In genomic region chr9:112487008-112487798, GRCh38 we compare ENCODE assay signal across 8 cellular contexts. TPM values are rescaled to one million over a fixed set of nuclear protein-coding genes. Genes with fewer than 3 reads are reported as not detected.
DNase-seq lines count a peak whose midpoint lies in the region; ATAC-seq and TF ChIP-seq lines count a peak whose summit lies in the region.

No MANE protein-coding gene starts in this region.

- TF ChIP-seq POLR2A in tibial nerve (IDR thresholded peaks at IDR 0.05), result no peak

- H3K27ac ChIP-seq in RWPE1, result peak overlapping the region; percentile 72
- H3K27ac ChIP-seq in tibial nerve, result peak overlapping the region; percentile 19 to 78 (median 62)

- peaks cover 21% of the 10 kb centered on the region for H3K36me3 Mint-ChIP-seq in Caco-2 (ENCODE audit: insufficient read depth, unreplicated experiment)
- no peaks in the 10 kb centered on the region for H3K36me3 Mint-ChIP-seq in osteocyte (ENCODE audit: unreplicated experiment)

- H3K36me3 ChIP-seq in Caco-2 (ENCODE audit: control insufficient read depth, insufficient read depth, low read length) (no peaks in the 10 kb centered on the region), tibial nerve (no peaks in the 10 kb centered on the region)

- H3K4me1 Mint-ChIP-seq in Caco-2 (ENCODE audit: low read depth, unreplicated experiment), result peaks cover 33% of the 10 kb centered on the region
- peaks cover 22% of the 10 kb centered on the region for H3K4me1 Mint-ChIP-seq in osteocyte (ENCODE audit: unreplicated experiment)

- no peaks in the 10 kb centered on the region for H3K27me3 ChIP-seq in Caco-2 (replicated peaks; ENCODE audit: control insufficient read depth, insufficient read depth, low read length)
- H3K27me3 ChIP-seq in tibial nerve, result no peaks in the 10 kb centered on the region

- CTCF ChIA-PET in Caco-2 (lab: Charles Lee), result no interaction called here
- CTCF ChIA-PET in RWPE1 (lab: Yijun Ruan, JAX), result interaction anchor here (0.7 to 0.9 kb wide), 2 partner anchors 25 to 107 kb away, joined by 3 to 4 read pairs; partner anchors contain the start of gene HSDL2

- WGBS in tibial nerve, 2 donors, result 0 to 1% methylated on average over 29 to 50 of the region's 80 CpGs

- no peaks in the 10 kb centered on the region for H3K27me3 Mint-ChIP-seq in Caco-2 (ENCODE audit: insufficient read depth, unreplicated experiment)
- no peaks in the 10 kb centered on the region for H3K27me3 Mint-ChIP-seq in osteocyte (ENCODE audit: unreplicated experiment)

- H3K4me3 Mint-ChIP-seq in Caco-2 (ENCODE audit: unreplicated experiment) (peak overlapping the region; percentile 99), osteocyte (ENCODE audit: unreplicated experiment) (peak overlapping the region; percentile 92)

- intact Hi-C loops in Caco-2 (cut with micrococcal nuclease; ENCODE audit: unreplicated experiment), result loop anchor here (2.0 to 5.0 kb wide), 2 partner anchors 180 to 224 kb away; no protein-coding TSS in a partner anchor

- H3K4me1 ChIP-seq in Caco-2, result peaks cover 25% of the 10 kb centered on the region
- H3K4me1 ChIP-seq in tibial nerve, result peaks cover 0 to 15% (median 2%) of the 10 kb centered on the region in 4 donors

- H3K9me3 ChIP-seq in Caco-2, result 0 out of 2 replicates have a peak, but pooled peaks cover 3% of the 10 kb centered on the region
- H3K9me3 ChIP-seq in tibial nerve, result no peaks in the 10 kb centered on the region

- TF ChIP-seq CTCF in Caco-2 (IDR thresholded peaks at IDR 0.05; ENCODE audit: insufficient read depth in 1 of 2, low read depth in 1 of 2, low read length in 1 of 2, severe bottlenecking in 1 of 2, unreplicated experiment in 1 of 2) (no peak), RWPE1 (conservative IDR thresholded peaks at IDR 0.05; ENCODE audit: low read depth) (no peak), osteocyte (IDR thresholded peaks at IDR 0.05) (no peak), tibial nerve (IDR thresholded peaks at IDR 0.05) (no peak)

- H3K27ac Mint-ChIP-seq in Caco-2 (ENCODE audit: unreplicated experiment) (peak overlapping the region; percentile 56), osteocyte (ENCODE audit: unreplicated experiment) (peak overlapping the region; percentile 78)

- BruUV-seq in Caco-2 (replicated peaks; lab: Mats Ljungman, UMichigan), result no TSS peak

- ATAC-seq in GM19467 (IDR thresholded peaks at IDR 0.05; ENCODE audit: unreplicated experiment), result peak; percentile 37
- peak; percentile 29 for ATAC-seq in HG03575 (IDR thresholded peaks at IDR 0.05; ENCODE audit: extremely low read depth, insufficient number of reproducible peaks, low FRiP score, unreplicated experiment)

- POLR2A ChIA-PET in Caco-2 (lab: Charles Lee), result interaction anchor here (0.7 kb wide), 1 partner anchor 231 kb away, joined by 4 read pairs; the partner anchor contains the start of gene INIP
- POLR2A ChIA-PET in RWPE1 (lab: Yijun Ruan, JAX; ENCODE audit: low non-redundant PET), result interaction anchor here (0.5 to 1.8 kb wide), 4 partner anchors 95 to 231 kb away, joined by 3 to 7 read pairs (median 3); partner anchors contain the start of genes HSDL2 and INIP

- H3K4me3 ChIP-seq in Caco-2 (ENCODE audit: low read depth, low read length), result peak overlapping the region; percentile 64
- H3K4me3 ChIP-seq in tibial nerve, result peak overlapping the region; percentile 55 to 91 (median 84)

- DNase-seq in Caco-2 (peak; percentile 64 to 78), RWPE1 (ENCODE audit: low spot score) (peak; percentile 81), activated gamma-delta T cell treated with Interleukin-2 at 50 U/mL for 16 hours (peak; percentile 36), germinal center (ENCODE audit: low spot score) (peak; percentile 54), osteocyte (ENCODE audit: extremely low spot score, unreplicated experiment) (peak; percentile 88), tibial nerve (ENCODE audit: low spot score in 2 of 2) (no peak)

- TF ChIP-seq EP300 in tibial nerve (IDR thresholded peaks at IDR 0.05), result no peak

- H3K9me3 Mint-ChIP-seq in Caco-2 (ENCODE audit: unreplicated experiment), result peaks cover 3% of the 10 kb centered on the region
- H3K9me3 Mint-ChIP-seq in osteocyte (ENCODE audit: unreplicated experiment), result no peaks in the 10 kb centered on the region

RNA-seq across cellular contexts. Expression of gene KIAA1958, which starts 0.6 kb away (rescaled TPM):
- total RNA-seq in Caco-2 (2022), result 20.0 and 22.7 TPM in 2 replicates
- 4.9 and 6.1 TPM in 2 replicates for total RNA-seq in osteocyte
- total RNA-seq in tibial nerve, result 1 to 10 TPM; 3.7 to 5.2 (median 4.5) TPM

Comparison
In these comparisons a context has a peak if more than half of its experiments do, and no peak if none do; other contexts are left out.
1. DNase-seq: peak in Caco-2 (2 of 2), RWPE1 (single experiment), activated gamma-delta T cell treated with Interleukin-2 at 50 U/mL for 16 hours (single experiment), germinal center (single experiment) and osteocyte (single experiment); none in tibial nerve (0 of 2).